ENCODE assay signal across 1 cellular context in the genomic region with DNA sequence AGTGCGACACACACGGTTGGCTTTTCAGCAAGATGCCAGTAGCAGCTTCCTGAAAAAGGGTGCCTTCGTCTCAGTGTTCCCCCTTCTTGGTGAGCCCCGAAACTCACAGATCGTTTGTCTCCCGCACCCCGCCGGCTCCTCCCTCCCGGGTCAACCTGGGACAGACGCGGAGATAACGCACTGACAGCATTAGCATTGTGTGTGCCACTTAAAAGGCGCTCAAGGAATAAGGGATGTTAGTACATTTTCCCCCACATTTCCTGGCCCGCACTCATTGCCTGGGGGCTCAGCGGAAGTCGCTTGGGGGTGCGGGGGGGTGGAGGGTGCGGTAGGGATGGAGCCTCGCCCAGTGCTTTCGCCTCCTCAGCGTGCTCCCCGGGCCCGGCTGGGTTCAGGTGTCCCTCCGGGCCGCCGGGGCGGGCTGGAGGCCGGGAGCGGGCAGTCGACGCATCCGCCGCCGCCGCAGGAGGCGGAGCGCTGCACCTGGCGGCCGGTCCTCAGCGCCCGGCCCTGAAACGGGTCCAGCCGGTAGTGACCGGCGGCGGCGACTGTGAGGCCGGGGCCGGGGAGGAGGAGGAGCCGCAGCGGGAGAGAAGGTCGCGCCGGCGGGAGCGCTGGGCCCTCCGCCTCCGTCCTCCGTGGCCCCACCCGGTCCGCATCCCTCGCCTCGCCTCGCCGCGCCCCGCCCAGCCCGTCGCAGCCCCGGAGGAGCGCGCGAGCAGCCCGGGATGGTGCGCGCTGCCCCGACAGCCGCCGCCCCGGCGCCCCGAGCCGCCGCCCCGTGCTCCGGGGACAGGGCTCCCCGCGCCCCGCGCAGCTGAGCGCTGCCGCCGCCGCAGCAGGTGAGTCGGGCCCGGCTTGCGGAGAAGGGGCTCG.
TF ChIP-seq lines count a peak whose summit lies in the region.

A gene (plus strand): TSS at position 694 of the 876 bp plus-strand sequence. CDS start 27,675 bp downstream, outside the sequence.

TF ChIP-seq in K562, 482 proteins besides CTCF, POLR2A, EP300 and RAD21 (continued from another document and continues in another):
- TF ChIP-seq, protein P1, sequence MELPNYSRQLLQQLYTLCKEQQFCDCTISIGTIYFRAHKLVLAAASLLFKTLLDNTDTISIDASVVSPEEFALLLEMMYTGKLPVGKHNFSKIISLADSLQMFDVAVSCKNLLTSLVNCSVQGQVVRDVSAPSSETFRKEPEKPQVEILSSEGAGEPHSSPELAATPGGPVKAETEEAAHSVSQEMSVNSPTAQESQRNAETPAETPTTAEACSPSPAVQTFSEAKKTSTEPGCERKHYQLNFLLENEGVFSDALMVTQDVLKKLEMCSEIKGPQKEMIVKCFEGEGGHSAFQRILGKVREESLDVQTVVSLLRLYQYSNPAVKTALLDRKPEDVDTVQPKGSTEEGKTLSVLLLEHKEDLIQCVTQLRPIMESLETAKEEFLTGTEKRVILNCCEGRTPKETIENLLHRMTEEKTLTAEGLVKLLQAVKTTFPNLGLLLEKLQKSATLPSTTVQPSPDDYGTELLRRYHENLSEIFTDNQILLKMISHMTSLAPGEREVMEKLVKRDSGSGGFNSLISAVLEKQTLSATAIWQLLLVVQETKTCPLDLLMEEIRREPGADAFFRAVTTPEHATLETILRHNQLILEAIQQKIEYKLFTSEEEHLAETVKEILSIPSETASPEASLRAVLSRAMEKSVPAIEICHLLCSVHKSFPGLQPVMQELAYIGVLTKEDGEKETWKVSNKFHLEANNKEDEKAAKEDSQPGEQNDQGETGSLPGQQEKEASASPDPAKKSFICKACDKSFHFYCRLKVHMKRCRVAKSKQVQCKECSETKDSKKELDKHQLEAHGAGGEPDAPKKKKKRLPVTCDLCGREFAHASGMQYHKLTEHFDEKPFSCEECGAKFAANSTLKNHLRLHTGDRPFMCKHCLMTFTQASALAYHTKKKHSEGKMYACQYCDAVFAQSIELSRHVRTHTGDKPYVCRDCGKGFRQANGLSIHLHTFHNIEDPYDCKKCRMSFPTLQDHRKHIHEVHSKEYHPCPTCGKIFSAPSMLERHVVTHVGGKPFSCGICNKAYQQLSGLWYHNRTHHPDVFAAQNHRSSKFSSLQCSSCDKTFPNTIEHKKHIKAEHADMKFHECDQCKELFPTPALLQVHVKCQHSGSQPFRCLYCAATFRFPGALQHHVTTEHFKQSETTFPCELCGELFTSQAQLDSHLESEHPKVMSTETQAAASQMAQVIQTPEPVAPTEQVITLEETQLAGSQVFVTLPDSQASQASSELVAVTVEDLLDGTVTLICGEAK (IDR thresholded peaks at IDR 0.05): 0 out of 2 replicates have a peak, but pooled peaks have one; percentile 38
- TF ChIP-seq, protein P1 (CRISPR knock-in tag; IDR thresholded peaks at IDR 0.05): no peak
- TF ChIP-seq NONO (IDR thresholded peaks at IDR 0.05; ENCODE audit: low read depth in 2 of 2, low read length in 1 of 2) (peak; percentile 17 to 29; a peak in 1 of 4 replicates), CCNT2 (IDR thresholded peaks at IDR 0.05; ENCODE audit: borderline replicate concordance, extremely low read depth, insufficient read length, low read depth, low read length) (peak; percentile 38), ELF1 (tag; IDR thresholded peaks at IDR 0.05) (no peak), SLC30A9 (CRISPR knock-in tag; IDR thresholded peaks at IDR 0.05) (no peak), ELF4 (CRISPR knock-in tag; IDR thresholded peaks at IDR 0.05) (no peak), ZNF766 (CRISPR knock-in tag; conservative IDR thresholded peaks at IDR 0.05) (no peak), CHD2 (IDR thresholded peaks at IDR 0.05; ENCODE audit: low read depth, low read length) (no peak), FOXK1 (CRISPR knock-in tag; IDR thresholded peaks at IDR 0.05; ENCODE audit: borderline replicate concordance) (0 out of 2 replicates have a peak, but pooled peaks have one; percentile 26), ZFX (CRISPR knock-in tag; IDR thresholded peaks at IDR 0.05) (peak; percentile 71), L3MBTL2 (IDR thresholded peaks at IDR 0.05) (peak; percentile 59; the same call in 1 of the 2 replicates), GATA2 (CRISPR knock-in tag; IDR thresholded peaks at IDR 0.05) (no peak), TAL1 (IDR thresholded peaks at IDR 0.05) (no peak), WHSC1 (IDR thresholded peaks at IDR 0.05; ENCODE audit: low read length) (no peak), ZNF224 (CRISPR knock-in tag; IDR thresholded peaks at IDR 0.05) (no peak), RBM14 (IDR thresholded peaks at IDR 0.05; ENCODE audit: borderline replicate concordance, insufficient read depth, low read depth, low read length) (no peak), SMAD4 (CRISPR knock-in tag; conservative IDR thresholded peaks at IDR 0.05) (peak; percentile 33; the same call in 1 of the 2 replicates)
- TF ChIP-seq, protein P2, sequence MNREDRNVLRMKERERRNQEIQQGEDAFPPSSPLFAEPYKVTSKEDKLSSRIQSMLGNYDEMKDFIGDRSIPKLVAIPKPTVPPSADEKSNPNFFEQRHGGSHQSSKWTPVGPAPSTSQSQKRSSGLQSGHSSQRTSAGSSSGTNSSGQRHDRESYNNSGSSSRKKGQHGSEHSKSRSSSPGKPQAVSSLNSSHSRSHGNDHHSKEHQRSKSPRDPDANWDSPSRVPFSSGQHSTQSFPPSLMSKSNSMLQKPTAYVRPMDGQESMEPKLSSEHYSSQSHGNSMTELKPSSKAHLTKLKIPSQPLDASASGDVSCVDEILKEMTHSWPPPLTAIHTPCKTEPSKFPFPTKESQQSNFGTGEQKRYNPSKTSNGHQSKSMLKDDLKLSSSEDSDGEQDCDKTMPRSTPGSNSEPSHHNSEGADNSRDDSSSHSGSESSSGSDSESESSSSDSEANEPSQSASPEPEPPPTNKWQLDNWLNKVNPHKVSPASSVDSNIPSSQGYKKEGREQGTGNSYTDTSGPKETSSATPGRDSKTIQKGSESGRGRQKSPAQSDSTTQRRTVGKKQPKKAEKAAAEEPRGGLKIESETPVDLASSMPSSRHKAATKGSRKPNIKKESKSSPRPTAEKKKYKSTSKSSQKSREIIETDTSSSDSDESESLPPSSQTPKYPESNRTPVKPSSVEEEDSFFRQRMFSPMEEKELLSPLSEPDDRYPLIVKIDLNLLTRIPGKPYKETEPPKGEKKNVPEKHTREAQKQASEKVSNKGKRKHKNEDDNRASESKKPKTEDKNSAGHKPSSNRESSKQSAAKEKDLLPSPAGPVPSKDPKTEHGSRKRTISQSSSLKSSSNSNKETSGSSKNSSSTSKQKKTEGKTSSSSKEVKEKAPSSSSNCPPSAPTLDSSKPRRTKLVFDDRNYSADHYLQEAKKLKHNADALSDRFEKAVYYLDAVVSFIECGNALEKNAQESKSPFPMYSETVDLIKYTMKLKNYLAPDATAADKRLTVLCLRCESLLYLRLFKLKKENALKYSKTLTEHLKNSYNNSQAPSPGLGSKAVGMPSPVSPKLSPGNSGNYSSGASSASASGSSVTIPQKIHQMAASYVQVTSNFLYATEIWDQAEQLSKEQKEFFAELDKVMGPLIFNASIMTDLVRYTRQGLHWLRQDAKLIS (CRISPR knock-in tag; IDR thresholded peaks at IDR 0.05): peak; percentile 83; the same call in 1 of the 2 replicates
- TF ChIP-seq, protein P3, sequence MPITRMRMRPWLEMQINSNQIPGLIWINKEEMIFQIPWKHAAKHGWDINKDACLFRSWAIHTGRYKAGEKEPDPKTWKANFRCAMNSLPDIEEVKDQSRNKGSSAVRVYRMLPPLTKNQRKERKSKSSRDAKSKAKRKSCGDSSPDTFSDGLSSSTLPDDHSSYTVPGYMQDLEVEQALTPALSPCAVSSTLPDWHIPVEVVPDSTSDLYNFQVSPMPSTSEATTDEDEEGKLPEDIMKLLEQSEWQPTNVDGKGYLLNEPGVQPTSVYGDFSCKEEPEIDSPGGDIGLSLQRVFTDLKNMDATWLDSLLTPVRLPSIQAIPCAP (CRISPR knock-in tag; IDR thresholded peaks at IDR 0.05; ENCODE audit: borderline replicate concordance): no peak
- TF ChIP-seq, protein P4, sequence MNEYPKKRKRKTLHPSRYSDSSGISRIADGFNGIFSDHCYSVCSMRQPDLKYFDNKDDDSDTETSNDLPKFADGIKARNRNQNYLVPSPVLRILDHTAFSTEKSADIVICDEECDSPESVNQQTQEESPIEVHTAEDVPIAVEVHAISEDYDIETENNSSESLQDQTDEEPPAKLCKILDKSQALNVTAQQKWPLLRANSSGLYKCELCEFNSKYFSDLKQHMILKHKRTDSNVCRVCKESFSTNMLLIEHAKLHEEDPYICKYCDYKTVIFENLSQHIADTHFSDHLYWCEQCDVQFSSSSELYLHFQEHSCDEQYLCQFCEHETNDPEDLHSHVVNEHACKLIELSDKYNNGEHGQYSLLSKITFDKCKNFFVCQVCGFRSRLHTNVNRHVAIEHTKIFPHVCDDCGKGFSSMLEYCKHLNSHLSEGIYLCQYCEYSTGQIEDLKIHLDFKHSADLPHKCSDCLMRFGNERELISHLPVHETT (CRISPR knock-in tag; conservative IDR thresholded peaks at IDR 0.05 in 1 of 2, IDR thresholded peaks at IDR 0.05 in 1 of 2): peak in 1 of 2 experiments; percentile 44; a peak in 1 of 4 replicates
- TF ChIP-seq, protein P5, sequence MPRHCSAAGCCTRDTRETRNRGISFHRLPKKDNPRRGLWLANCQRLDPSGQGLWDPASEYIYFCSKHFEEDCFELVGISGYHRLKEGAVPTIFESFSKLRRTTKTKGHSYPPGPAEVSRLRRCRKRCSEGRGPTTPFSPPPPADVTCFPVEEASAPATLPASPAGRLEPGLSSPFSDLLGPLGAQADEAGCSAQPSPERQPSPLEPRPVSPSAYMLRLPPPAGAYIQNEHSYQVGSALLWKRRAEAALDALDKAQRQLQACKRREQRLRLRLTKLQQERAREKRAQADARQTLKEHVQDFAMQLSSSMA (CRISPR knock-in tag; IDR thresholded peaks at IDR 0.05): 0 out of 2 replicates have a peak, but pooled peaks have one; percentile 16
- TF ChIP-seq, protein P6, sequence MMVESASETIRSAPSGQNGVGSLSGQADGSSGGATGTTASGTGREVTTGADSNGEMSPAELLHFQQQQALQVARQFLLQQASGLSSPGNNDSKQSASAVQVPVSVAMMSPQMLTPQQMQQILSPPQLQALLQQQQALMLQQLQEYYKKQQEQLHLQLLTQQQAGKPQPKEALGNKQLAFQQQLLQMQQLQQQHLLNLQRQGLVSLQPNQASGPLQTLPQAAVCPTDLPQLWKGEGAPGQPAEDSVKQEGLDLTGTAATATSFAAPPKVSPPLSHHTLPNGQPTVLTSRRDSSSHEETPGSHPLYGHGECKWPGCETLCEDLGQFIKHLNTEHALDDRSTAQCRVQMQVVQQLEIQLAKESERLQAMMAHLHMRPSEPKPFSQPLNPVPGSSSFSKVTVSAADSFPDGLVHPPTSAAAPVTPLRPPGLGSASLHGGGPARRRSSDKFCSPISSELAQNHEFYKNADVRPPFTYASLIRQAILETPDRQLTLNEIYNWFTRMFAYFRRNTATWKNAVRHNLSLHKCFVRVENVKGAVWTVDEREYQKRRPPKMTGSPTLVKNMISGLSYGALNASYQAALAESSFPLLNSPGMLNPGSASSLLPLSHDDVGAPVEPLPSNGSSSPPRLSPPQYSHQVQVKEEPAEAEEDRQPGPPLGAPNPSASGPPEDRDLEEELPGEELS (CRISPR knock-in tag; IDR thresholded peaks at IDR 0.05; ENCODE audit: borderline replicate concordance): 0 out of 2 replicates have a peak, but pooled peaks have one; percentile 46
- TF ChIP-seq, protein P7, sequence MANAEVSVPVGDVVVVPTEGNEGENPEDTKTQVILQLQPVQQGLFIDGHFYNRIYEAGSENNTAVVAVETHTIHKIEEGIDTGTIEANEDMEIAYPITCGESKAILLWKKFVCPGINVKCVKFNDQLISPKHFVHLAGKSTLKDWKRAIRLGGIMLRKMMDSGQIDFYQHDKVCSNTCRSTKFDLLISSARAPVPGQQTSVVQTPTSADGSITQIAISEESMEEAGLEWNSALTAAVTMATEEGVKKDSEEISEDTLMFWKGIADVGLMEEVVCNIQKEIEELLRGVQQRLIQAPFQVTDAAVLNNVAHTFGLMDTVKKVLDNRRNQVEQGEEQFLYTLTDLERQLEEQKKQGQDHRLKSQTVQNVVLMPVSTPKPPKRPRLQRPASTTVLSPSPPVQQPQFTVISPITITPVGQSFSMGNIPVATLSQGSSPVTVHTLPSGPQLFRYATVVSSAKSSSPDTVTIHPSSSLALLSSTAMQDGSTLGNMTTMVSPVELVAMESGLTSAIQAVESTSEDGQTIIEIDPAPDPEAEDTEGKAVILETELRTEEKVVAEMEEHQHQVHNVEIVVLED (CRISPR knock-in tag; IDR thresholded peaks at IDR 0.05): no peak
- TF ChIP-seq, protein P8, sequence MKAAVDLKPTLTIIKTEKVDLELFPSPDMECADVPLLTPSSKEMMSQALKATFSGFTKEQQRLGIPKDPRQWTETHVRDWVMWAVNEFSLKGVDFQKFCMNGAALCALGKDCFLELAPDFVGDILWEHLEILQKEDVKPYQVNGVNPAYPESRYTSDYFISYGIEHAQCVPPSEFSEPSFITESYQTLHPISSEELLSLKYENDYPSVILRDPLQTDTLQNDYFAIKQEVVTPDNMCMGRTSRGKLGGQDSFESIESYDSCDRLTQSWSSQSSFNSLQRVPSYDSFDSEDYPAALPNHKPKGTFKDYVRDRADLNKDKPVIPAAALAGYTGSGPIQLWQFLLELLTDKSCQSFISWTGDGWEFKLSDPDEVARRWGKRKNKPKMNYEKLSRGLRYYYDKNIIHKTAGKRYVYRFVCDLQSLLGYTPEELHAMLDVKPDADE (conservative IDR thresholded peaks at IDR 0.05; ENCODE audit: control insufficient read depth, low read depth, low read length): no peak
